ENCODE assay signal across 8 cellular contexts in the genomic region with DNA sequence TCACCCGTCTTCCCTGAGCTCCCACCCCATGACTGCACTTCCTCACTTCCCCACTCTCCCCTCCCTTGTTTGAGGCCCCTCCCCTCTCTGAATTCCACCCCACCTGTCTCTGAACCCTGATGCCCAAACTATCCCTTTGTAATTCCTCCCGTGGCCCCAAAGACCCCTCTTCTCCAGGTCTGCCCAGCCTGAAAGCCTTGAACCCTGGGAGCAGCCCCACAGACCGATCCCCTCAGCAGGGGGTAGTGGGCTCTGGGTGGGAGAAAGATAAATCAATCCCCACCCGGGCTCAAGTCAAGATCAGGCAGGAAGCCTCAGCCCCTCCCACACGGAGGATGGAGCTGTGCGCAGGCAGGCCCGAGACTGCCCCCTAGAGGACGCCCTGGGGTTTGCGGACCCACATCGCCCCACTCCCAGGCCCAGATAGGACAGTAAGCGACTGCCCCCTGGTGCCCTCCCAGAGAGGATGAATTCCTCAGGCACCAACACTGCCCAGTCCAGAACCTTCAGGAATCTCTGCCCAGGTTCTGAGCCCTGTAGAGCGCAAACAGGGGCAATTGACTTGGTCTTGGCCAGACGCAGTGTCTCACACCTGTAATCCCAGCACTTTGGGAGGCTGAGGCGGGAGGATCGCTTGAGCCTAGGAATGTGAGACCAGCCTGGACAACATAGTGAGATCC. TPM values are rescaled to one million over a fixed set of nuclear protein-coding genes. Genes with fewer than 3 reads are reported as not detected.
DNase-seq lines count a peak whose midpoint lies in the region; ATAC-seq and TF ChIP-seq lines count a peak whose summit lies in the region.

No MANE protein-coding gene starts in this region.

- H3K36me3 ChIP-seq in GM06990 (ENCODE audit: control insufficient read depth, insufficient read depth, low read length) (no peaks in the 10 kb centered on the region), heart left ventricle (no peaks in the 10 kb centered on the region), vagina (no peaks in the 10 kb centered on the region)

- TF ChIP-seq POLR2A in heart left ventricle (IDR thresholded peaks at IDR 0.05), result peak in 1 of 2 donors; percentile 49
- TF ChIP-seq POLR2A in vagina (IDR thresholded peaks at IDR 0.05), result no peak

- no peaks in the 10 kb centered on the region for H3K27me3 ChIP-seq in GM06990 (replicated peaks; ENCODE audit: control insufficient read depth, insufficient read depth, low read length)
- H3K27me3 ChIP-seq in heart left ventricle, result no peaks in the 10 kb centered on the region
- H3K27me3 ChIP-seq in vagina, result no peaks in the 10 kb centered on the region

- H3K4me3 ChIP-seq in GM06990 (replicated peaks; ENCODE audit: low read depth, low read length), result no peak overlapping the region
- H3K4me3 ChIP-seq in heart left ventricle, result no peak overlapping the region
- no peak overlapping the region for H3K4me3 ChIP-seq in vagina

- H3K27ac Mint-ChIP-seq in activated naive CD8-positive, alpha-beta T cell treated with anti-CD3 and anti-CD28 coated beads, Interleukin-2, amount 10 ng/mL, durations not matched to agents 7 days and 5 days, result peak overlapping the region; percentile 85

- H3K27me3 Mint-ChIP-seq in activated naive CD8-positive, alpha-beta T cell treated with anti-CD3 and anti-CD28 coated beads, Interleukin-2, amount 10 ng/mL, durations not matched to agents 7 days and 5 days, result no peaks in the 10 kb centered on the region

- intact Hi-C loops in heart left ventricle (cut with DNase I), result loop anchor here in 9 of 10 donors (1.0 to 2.0 kb wide), 4 partner anchors 23 to 136 kb away; no protein-coding TSS in a partner anchor
- intact Hi-C loops in vagina (cut with DNase I), result loop anchor here (1.0 kb wide), 1 partner anchor 23 kb away; no protein-coding TSS in a partner anchor

- no peaks in the 10 kb centered on the region for H3K9me3 Mint-ChIP-seq in activated naive CD8-positive, alpha-beta T cell treated with anti-CD3 and anti-CD28 coated beads, Interleukin-2, amount 10 ng/mL, durations not matched to agents 7 days and 5 days

- TF ChIP-seq CTCF in GM06990 (IDR thresholded peaks at IDR 0.05; ENCODE audit: insufficient read depth, low read length, poor library complexity, severe bottlenecking) (peak; percentile 100), heart left ventricle (IDR thresholded peaks at IDR 0.05) (peak; percentile 99 to 100 (median 100)), vagina (IDR thresholded peaks at IDR 0.05) (peak; percentile 100)

- peaks cover 17% of the 10 kb centered on the region for H3K4me1 Mint-ChIP-seq in activated naive CD8-positive, alpha-beta T cell treated with anti-CD3 and anti-CD28 coated beads, Interleukin-2, amount 10 ng/mL, durations not matched to agents 7 days and 5 days

- H3K27ac ChIP-seq in heart left ventricle, result peak overlapping the region in 3 of 12 donors; percentile 43 to 47 (median 46)
- H3K27ac ChIP-seq in vagina, result peak overlapping the region; percentile 100

- H3K4me1 ChIP-seq in heart left ventricle, result peaks cover 0 to 29% (median 15%) of the 10 kb centered on the region in 12 donors
- H3K4me1 ChIP-seq in vagina, result peaks cover 20% of the 10 kb centered on the region

- H3K36me3 Mint-ChIP-seq in activated naive CD8-positive, alpha-beta T cell treated with anti-CD3 and anti-CD28 coated beads, Interleukin-2, amount 10 ng/mL, durations not matched to agents 7 days and 5 days, result peaks cover 1% of the 10 kb centered on the region

- 6 to 13% (median 7%) methylated on average over 9 to 15 of the region's 15 CpGs for WGBS in heart left ventricle, 4 donors

- POLR2A ChIA-PET in activated naive CD8-positive, alpha-beta T cell treated with anti-CD3 and anti-CD28 coated beads, Interleukin-2, amount 10 ng/mL, durations not matched to agents 7 days and 5 days (lab: Charles Lee), result interaction anchor here (0.7 to 1.6 kb wide), 4 partner anchors 44 to 136 kb away, joined by 4 to 6 read pairs (median 4); partner anchors contain the start of gene YWHAG

- ATAC-seq in HG02678 (IDR thresholded peaks at IDR 0.05; ENCODE audit: unreplicated experiment), result peak; percentile 36
- ATAC-seq in activated naive CD8-positive, alpha-beta T cell treated with anti-CD3 and anti-CD28 coated beads, Interleukin-2, amount 10 ng/mL, durations not matched to agents 7 days and 5 days (ENCODE audit: low read depth), result peak; percentile 46
- ATAC-seq in heart left ventricle, result peak; percentile 48 to 75 (median 66)

- DNase-seq in GM06990 (ENCODE audit: extremely low read depth, insufficient read length) (peak; percentile 92), NCI-H1436 treated with DMSO at 0.1 percent for 48 hours (lab: John Stamatoyannopoulos, UW) (peak; percentile 56), SW 1271 (lab: John Stamatoyannopoulos, UW) (peak; percentile 64 to 90), heart left ventricle (peak; percentile 96 to 98 (median 96)), pulmonary artery endothelial cell (ENCODE audit: low read depth, low spot score) (peak; percentile 67), vagina (ENCODE audit: extremely low spot score in 2 of 2) (no peak)
- DNase-seq in activated naive CD8-positive, alpha-beta T cell treated with anti-CD3 and anti-CD28 coated beads, Interleukin-2, amount 10 ng/mL, durations not matched to agents 7 days and 5 days, result peak; percentile 98

- no peaks in the 10 kb centered on the region for H3K9me3 ChIP-seq in heart left ventricle
- H3K9me3 ChIP-seq in vagina, result no peaks in the 10 kb centered on the region

- H3K4me3 Mint-ChIP-seq in activated naive CD8-positive, alpha-beta T cell treated with anti-CD3 and anti-CD28 coated beads, Interleukin-2, amount 10 ng/mL, durations not matched to agents 7 days and 5 days, result peak overlapping the region; percentile 68

RNA-seq across cellular contexts. Expression of gene HSPB1, which starts 11.7 kb away (rescaled TPM):
- total RNA-seq in activated naive CD8-positive, alpha-beta T cell treated with anti-CD3 and anti-CD28 coated beads, Interleukin-2, amount 10 ng/mL, durations not matched to agents 7 days and 5 days, result 10 to 100 TPM; 43.3 to 47.9 TPM
- 1,000 to 10,000 TPM in 8 of 9 donors, 100 to 1,000 TPM in 1; 822 to 5,278 (median 1,968) TPM for total RNA-seq in heart left ventricle
- 1,000 to 10,000 TPM; 2,695 to 3,131 TPM for polyA plus RNA-seq in heart left ventricle
- total RNA-seq in pulmonary artery endothelial cell, result 78.8 and 159 TPM in 2 replicates
- total RNA-seq in vagina, result 3,606 TPM

RNA-seq across cellular contexts. Expression of gene YWHAG, which starts 44.6 kb away (rescaled TPM):
- 10 to 100 TPM; 62.7 to 66.5 TPM for total RNA-seq in activated naive CD8-positive, alpha-beta T cell treated with anti-CD3 and anti-CD28 coated beads, Interleukin-2, amount 10 ng/mL, durations not matched to agents 7 days and 5 days
- total RNA-seq in heart left ventricle, result 100 to 1,000 TPM; 141 to 282 (median 196) TPM
- 100 to 1,000 TPM in 1 of 2 donors, 10 to 100 TPM in 1; 85.5 to 186 TPM for polyA plus RNA-seq in heart left ventricle
- 109 and 140 TPM in 2 replicates for total RNA-seq in pulmonary artery endothelial cell
- 73.2 TPM for total RNA-seq in vagina

Comparison
In these comparisons a context has a peak if more than half of its experiments do, and no peak if none do; other contexts are left out.
1. DNase-seq: peak in GM06990 (single experiment), NCI-H1436 treated with DMSO at 0.1 percent for 48 hours (single experiment), SW 1271 (2 of 2), activated naive CD8-positive, alpha-beta T cell treated with anti-CD3 and anti-CD28 coated beads, Interleukin-2, amount 10 ng/mL, durations not matched to agents 7 days and 5 days (single experiment), heart left ventricle (5 of 5) and pulmonary artery endothelial cell (single experiment); none in vagina (0 of 2).
2. Peak in every context shown above with its lines, with median percentiles within 50 percentile points of each other: CTCF ChIP-seq and ATAC-seq.